Comparison of ENCODE assay signal across 8 cellular contexts in the genomic region with DNA sequence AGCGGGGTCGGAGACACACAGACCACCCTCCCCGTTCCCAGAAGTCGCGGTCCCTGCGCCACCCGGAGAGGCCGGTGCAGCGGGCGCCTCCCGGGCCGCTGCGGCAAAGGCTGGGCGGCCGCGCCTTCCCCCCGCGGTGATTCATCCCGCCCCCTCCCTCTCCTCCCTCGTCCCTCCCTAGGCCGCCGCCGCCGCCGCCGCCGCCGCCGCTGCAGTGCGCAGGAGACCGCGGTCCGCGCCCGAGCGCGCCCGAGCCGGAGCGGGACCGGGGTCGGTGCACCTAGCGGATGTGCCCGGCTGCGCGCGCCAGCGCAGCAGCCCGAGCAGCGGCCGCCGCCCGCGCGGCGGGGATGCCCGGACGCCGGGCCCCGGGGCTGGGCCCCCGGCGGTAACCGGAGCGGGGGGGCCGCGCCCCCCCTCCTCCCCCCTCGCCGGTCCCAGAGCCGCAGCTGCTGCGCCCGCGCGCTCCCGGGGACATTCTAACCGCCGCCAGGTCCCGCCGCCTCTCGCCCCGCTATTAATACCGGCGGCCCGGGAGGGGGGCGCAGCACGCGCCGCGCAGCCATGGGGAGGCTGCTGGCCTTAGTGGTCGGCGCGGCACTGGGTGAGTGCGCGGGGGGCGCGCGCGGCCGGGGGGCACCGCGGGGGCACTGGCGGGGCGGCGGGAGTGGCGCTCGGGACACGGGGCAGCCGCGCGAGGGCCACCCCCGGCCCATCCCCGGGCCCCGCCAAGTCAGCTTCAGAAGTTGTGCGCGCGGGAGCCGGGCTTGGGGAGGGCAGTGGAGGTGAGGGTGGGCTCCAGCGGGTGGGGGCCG. TPM values are rescaled to one million over a fixed set of nuclear protein-coding genes. Genes with fewer than 3 reads are reported as not detected.
DNase-seq lines count a peak whose midpoint lies in the region; ATAC-seq, FAIRE-seq and TF ChIP-seq lines count a peak whose summit lies in the region.

A gene (plus strand): TSS at position 214 of the 815 bp plus-strand sequence. CDS start 351 bp downstream, at position 565.

- H3K4me1 ChIP-seq in HUES6 (ENCODE audit: control insufficient read depth, insufficient read depth, low read length) = peaks cover 10% of the 10 kb centered on the region; the same call in 1 of the 2 replicates
- H3K4me1 ChIP-seq in keratinocyte (ENCODE audit: control insufficient read depth, extremely low read depth, insufficient read depth, low read length) = peaks cover 3% of the 10 kb centered on the region
- H3K4me1 ChIP-seq in OCI-LY7 (ENCODE audit: insufficient read depth, low read length, poor library complexity, severe bottlenecking) = no peaks in the 10 kb centered on the region

- H4K20me1 ChIP-seq in keratinocyte (ENCODE audit: control insufficient read depth, extremely low read depth, insufficient read depth, low read length) = no peaks in the 10 kb centered on the region
- H4K20me1 ChIP-seq in OCI-LY7 (ENCODE audit: insufficient read depth, low read length) = no peaks in the 10 kb centered on the region

- no peaks in the 10 kb centered on the region for H3K9me3 Mint-ChIP-seq in CD4-positive, alpha-beta T cell
- H3K9me3 Mint-ChIP-seq in activated B cell treated with CpG ODN at 0.5 μM for 24 hours = no peaks in the 10 kb centered on the region

- H3K79me2 ChIP-seq in keratinocyte (ENCODE audit: control insufficient read depth, insufficient read depth, low read length) (no peaks in the 10 kb centered on the region), OCI-LY7 (ENCODE audit: insufficient read depth, low read depth, low read length) (no peaks in the 10 kb centered on the region)

- dilution Hi-C loops in keratinocyte (cut with MboI; ENCODE audit: extremely low pct_ligation_motif_present, low sequenced_read_pairs) = no loop called here

- BruUV-seq in OCI-LY7 (replicated peaks; lab: Mats Ljungman, UMichigan) = no TSS peak

- POLR2A ChIA-PET in CD4-positive, alpha-beta T cell (lab: Charles Lee) = interaction anchor here (1.6 kb wide), 1 partner anchor 16 kb away, joined by 7 read pairs; no protein-coding TSS in a partner anchor
- POLR2A ChIA-PET in activated B cell treated with CpG ODN at 0.5 μM for 24 hours (lab: Charles Lee) = interaction anchor here (1.0 kb wide), 1 partner anchor 8 kb away, joined by 3 read pairs; no protein-coding TSS in a partner anchor
- POLR2A ChIA-PET in OCI-LY7 (lab: Charles Lee) = no interaction called here

- peak within 1 kb of the TSS; percentile 56 for H3K4me2 ChIP-seq in keratinocyte (ENCODE audit: control insufficient read depth, extremely low read depth, insufficient read depth, low read depth, low read length)
- H3K4me2 ChIP-seq in OCI-LY7 (ENCODE audit: low read length) = no peak within 1 kb of the TSS

- DNase-seq in CD4-positive, alpha-beta T cell = peak in 8 of 10 experiments; percentile 49 to 72 (median 62)
- DNase-seq in activated B cell treated with CpG ODN at 0.5 μM for 24 hours (no peak), bronchial epithelial cell (ENCODE audit: low read depth) (peak; percentile 30), keratinocyte (ENCODE audit: low read depth, low spot score) (no peak), OCI-LY7 (ENCODE audit: low spot score) (no peak)
- peak; percentile 49 to 73 for DNase-seq in stimulated activated CD4-positive, alpha-beta T cell treated with anti-CD3 and anti-CD28 coated beads, Interleukin-15, amount 100 ng/mL, for 48 hours (ENCODE audit: low read depth in 2 of 2)

- no peaks in the 10 kb centered on the region for H3K9me1 ChIP-seq in keratinocyte (ENCODE audit: control insufficient read depth, extremely low read depth, insufficient read depth, low read length)

- peaks cover 11% of the 10 kb centered on the region for H3K4me1 Mint-ChIP-seq in CD4-positive, alpha-beta T cell (ENCODE audit: low read depth)
- peaks cover 5% of the 10 kb centered on the region for H3K4me1 Mint-ChIP-seq in activated B cell treated with CpG ODN at 0.5 μM for 24 hours

- no peaks in the 10 kb centered on the region for H3K9me3 ChIP-seq in CD4-positive, alpha-beta T cell (ENCODE audit: control insufficient read depth, low read length)
- H3K9me3 ChIP-seq in HUES6 (ENCODE audit: control insufficient read depth, insufficient read depth, low read depth, low read length) (no peaks in the 10 kb centered on the region), keratinocyte (ENCODE audit: control insufficient read depth, low read depth, low read length) (no peaks in the 10 kb centered on the region), OCI-LY7 (ENCODE audit: low read length) (no peaks in the 10 kb centered on the region)

- peaks cover 29% of the 10 kb centered on the region for H3K36me3 Mint-ChIP-seq in CD4-positive, alpha-beta T cell (ENCODE audit: low read depth)
- peaks cover 21% of the 10 kb centered on the region for H3K36me3 Mint-ChIP-seq in activated B cell treated with CpG ODN at 0.5 μM for 24 hours (ENCODE audit: low read depth)

- H3K4me3 Mint-ChIP-seq in CD4-positive, alpha-beta T cell = peak within 1 kb of the TSS; percentile 84
- H3K4me3 Mint-ChIP-seq in activated B cell treated with CpG ODN at 0.5 μM for 24 hours = peak within 1 kb of the TSS; percentile 72

- no peaks in the 10 kb centered on the region for H3K9me2 ChIP-seq in OCI-LY7 (ENCODE audit: insufficient read depth, low read length)

- no peak within 1 kb of the TSS for H3K27ac Mint-ChIP-seq in CD4-positive, alpha-beta T cell
- H3K27ac Mint-ChIP-seq in activated B cell treated with CpG ODN at 0.5 μM for 24 hours = no peak within 1 kb of the TSS

- peaks cover 47% of the 10 kb centered on the region for H3K36me3 ChIP-seq in HUES6 (ENCODE audit: control insufficient read depth, insufficient read depth, low read length)
- H3K36me3 ChIP-seq in bronchial epithelial cell (ENCODE audit: control insufficient read depth, insufficient read depth, low read length) = peaks cover 4% of the 10 kb centered on the region
- peaks cover 4 to 7% of the 10 kb centered on the region in 2 experiments for H3K36me3 ChIP-seq in keratinocyte (ENCODE audit: control insufficient read depth in 2 of 2, extremely low read depth in 1 of 2, insufficient read depth in 2 of 2, low read length in 2 of 2)
- H3K36me3 ChIP-seq in OCI-LY7 (ENCODE audit: insufficient read depth, low read length) = peaks cover 31% of the 10 kb centered on the region

- FAIRE-seq in bronchial epithelial cell (lab: Jason Lieb, UNC) = no peak
- no peak for FAIRE-seq in keratinocyte (lab: Jason Lieb, UNC)

- peaks cover 19% of the 10 kb centered on the region for H3K27me3 ChIP-seq in CD4-positive, alpha-beta T cell (ENCODE audit: control insufficient read depth, insufficient read depth, low read length)
- H3K27me3 ChIP-seq in HUES6 (ENCODE audit: control insufficient read depth, insufficient read depth, low read length) = peaks cover 30% of the 10 kb centered on the region
- peaks cover 12% of the 10 kb centered on the region for H3K27me3 ChIP-seq in bronchial epithelial cell (ENCODE audit: control insufficient read depth, insufficient read depth, low read length)
- peaks cover 38% of the 10 kb centered on the region for H3K27me3 ChIP-seq in keratinocyte (ENCODE audit: control insufficient read depth, extremely low read depth, insufficient read depth, low read length)

- CTCF ChIA-PET in CD4-positive, alpha-beta T cell (lab: Charles Lee) = interaction anchor here (0.7 to 1.4 kb wide), 2 partner anchors 13 to 29 kb away, joined by 3 to 5 read pairs; no protein-coding TSS in a partner anchor
- CTCF ChIA-PET in activated B cell treated with CpG ODN at 0.5 μM for 24 hours (lab: Charles Lee) (no interaction called here), OCI-LY7 (lab: Charles Lee; ENCODE audit: unreplicated experiment) (no interaction called here)

- H2AFZ ChIP-seq in keratinocyte (ENCODE audit: control insufficient read depth, low read length) = no peak within 1 kb of the TSS
- H2AFZ ChIP-seq in OCI-LY7 (ENCODE audit: low read length) = no peak within 1 kb of the TSS

- H3K27ac ChIP-seq in CD4-positive, alpha-beta T cell (ENCODE audit: low read depth, low read length) = no peak within 1 kb of the TSS
- no peak within 1 kb of the TSS for H3K27ac ChIP-seq in HUES6 (ENCODE audit: low read depth, low read length)
- H3K27ac ChIP-seq in keratinocyte (ENCODE audit: control insufficient read depth, insufficient read depth, low read length) = no peak within 1 kb of the TSS
- no peak within 1 kb of the TSS for H3K27ac ChIP-seq in OCI-LY7 (ENCODE audit: low read depth, low read length, poor library complexity, severe bottlenecking)

- TF ChIP-seq CTCF in CD4-positive, alpha-beta T cell (IDR thresholded peaks at IDR 0.05) = no peak
- TF ChIP-seq CTCF in activated B cell treated with CpG ODN at 0.5 μM for 24 hours (IDR thresholded peaks at IDR 0.05) = no peak
- no peak for TF ChIP-seq CTCF in bronchial epithelial cell (IDR thresholded peaks at IDR 0.05; ENCODE audit: insufficient read depth, low read length, severe bottlenecking)
- TF ChIP-seq CTCF in keratinocyte (optimal IDR thresholded peaks at IDR 0.05 in 1 of 3, IDR thresholded peaks at IDR 0.05 in 1 of 3, conservative IDR thresholded peaks at IDR 0.05 in 1 of 3; ENCODE audit: extremely low read depth in 1 of 3, insufficient read depth in 2 of 3, low read length in 3 of 3) = no peak
- TF ChIP-seq CTCF in OCI-LY7 (conservative IDR thresholded peaks at IDR 0.05; ENCODE audit: low read length) = no peak

- H3K27me3 Mint-ChIP-seq in CD4-positive, alpha-beta T cell = peaks cover 24% of the 10 kb centered on the region
- H3K27me3 Mint-ChIP-seq in activated B cell treated with CpG ODN at 0.5 μM for 24 hours = peaks cover 22% of the 10 kb centered on the region

- H3K9ac ChIP-seq in HUES6 (ENCODE audit: low read length) (peak within 1 kb of the TSS; percentile 63), keratinocyte (ENCODE audit: control insufficient read depth, extremely low read depth, insufficient read depth, low read length) (no peak within 1 kb of the TSS)

- H3K4me3 ChIP-seq in HUES6 (ENCODE audit: low read depth, low read length) (peak within 1 kb of the TSS; percentile 67), bronchial epithelial cell (ENCODE audit: low read depth, low read length) (peak within 1 kb of the TSS; percentile 26), keratinocyte (ENCODE audit: control insufficient read depth in 2 of 3, extremely low read depth in 1 of 3, insufficient read depth in 2 of 3, low read depth in 1 of 3, low read length in 3 of 3) (peak within 1 kb of the TSS in 2 of 3 experiments; percentile 23 to 27), OCI-LY7 (ENCODE audit: low read depth, low read length, poor library complexity, severe bottlenecking) (no peak within 1 kb of the TSS)

- intact Hi-C loops in CD4-positive, alpha-beta T cell (cut with DNase I, micrococcal nuclease) = no loop called here
- intact Hi-C loops in activated B cell treated with CpG ODN at 0.5 μM for 24 hours (cut with micrococcal nuclease) (no loop called here), OCI-LY7 (cut with micrococcal nuclease; ENCODE audit: unreplicated experiment) (no loop called here)

- peak; percentile 69 for ATAC-seq in CD4-positive, alpha-beta T cell (ENCODE audit: poor library complexity)
- peak; percentile 59 for ATAC-seq in activated B cell treated with CpG ODN at 0.5 μM for 24 hours (ENCODE audit: low read depth)
- ATAC-seq in HG02623 (IDR thresholded peaks at IDR 0.05; ENCODE audit: unreplicated experiment) = no peak

RNA-seq across cellular contexts. Expression of the gene that starts here (rescaled TPM):
- 1 to 10 TPM; 1.4 to 2.3 TPM for total RNA-seq in CD4-positive, alpha-beta T cell
- total RNA-seq in activated B cell treated with CpG ODN at 0.5 μM for 24 hours (0.34 and 0.47 TPM in 2 replicates), bronchial epithelial cell (0.13 and 0.26 TPM in 2 replicates), OCI-LY7 (2022) (3.1 and 3.6 TPM in 2 replicates)
- polyA plus RNA-seq in keratinocyte = 0.30 to 0.46 TPM (median 0.45 TPM) in 3 replicates
- not detected for polyA plus RNA-seq in keratinocyte (2011; ENCODE audit: low read depth)
- 0.17 and 0.60 TPM in 2 replicates for polyA plus RNA-seq in keratinocyte (2011; cell fraction: cytosol; rRNA removed)
- polyA plus RNA-seq in keratinocyte (2011; cell fraction: nucleus; rRNA removed) = 0.36 and 0.69 TPM in 2 replicates
- polyA plus RNA-seq in keratinocyte (2012; ENCODE audit: low replicate concordance) = 0.13 and 0.31 TPM in 2 replicates
- 0.13 to 0.54 TPM in 2 of 3 replicates, not detected in the other for polyA minus RNA-seq in keratinocyte
- polyA minus RNA-seq in keratinocyte (2011; cell fraction: cytosol; rRNA and poly(A)+ RNA removed) = not detected
- polyA minus RNA-seq in keratinocyte (2011; cell fraction: nucleus; rRNA and poly(A)+ RNA removed) = 0.21 and 0.54 TPM in 2 replicates
- 0.41 and 0.59 TPM in 2 replicates for total RNA-seq in OCI-LY7 (2014; rRNA removed; shearing (Covaris generic))

Comparison
In these comparisons a context has a peak if more than half of its experiments do, and no peak if none do; other contexts are left out.
1. Peak in ATAC-seq in activated B cell treated with CpG ODN at 0.5 μM for 24 hours; RNA of the gene not detected or under 1 TPM.
2. Peak in DNase-seq and H3K4me3 ChIP-seq in bronchial epithelial cell; RNA of the gene not detected or under 1 TPM.
3. DNase-seq: peak in CD4-positive, alpha-beta T cell (8 of 10) and stimulated activated CD4-positive, alpha-beta T cell treated with anti-CD3 and anti-CD28 coated beads, Interleukin-15, amount 100 ng/mL, for 48 hours (2 of 2); none in activated B cell treated with CpG ODN at 0.5 μM for 24 hours (single experiment), keratinocyte (single experiment) and OCI-LY7 (single experiment).